Comparison of ENCODE assay signal across 15 cellular contexts in the genomic region with DNA sequence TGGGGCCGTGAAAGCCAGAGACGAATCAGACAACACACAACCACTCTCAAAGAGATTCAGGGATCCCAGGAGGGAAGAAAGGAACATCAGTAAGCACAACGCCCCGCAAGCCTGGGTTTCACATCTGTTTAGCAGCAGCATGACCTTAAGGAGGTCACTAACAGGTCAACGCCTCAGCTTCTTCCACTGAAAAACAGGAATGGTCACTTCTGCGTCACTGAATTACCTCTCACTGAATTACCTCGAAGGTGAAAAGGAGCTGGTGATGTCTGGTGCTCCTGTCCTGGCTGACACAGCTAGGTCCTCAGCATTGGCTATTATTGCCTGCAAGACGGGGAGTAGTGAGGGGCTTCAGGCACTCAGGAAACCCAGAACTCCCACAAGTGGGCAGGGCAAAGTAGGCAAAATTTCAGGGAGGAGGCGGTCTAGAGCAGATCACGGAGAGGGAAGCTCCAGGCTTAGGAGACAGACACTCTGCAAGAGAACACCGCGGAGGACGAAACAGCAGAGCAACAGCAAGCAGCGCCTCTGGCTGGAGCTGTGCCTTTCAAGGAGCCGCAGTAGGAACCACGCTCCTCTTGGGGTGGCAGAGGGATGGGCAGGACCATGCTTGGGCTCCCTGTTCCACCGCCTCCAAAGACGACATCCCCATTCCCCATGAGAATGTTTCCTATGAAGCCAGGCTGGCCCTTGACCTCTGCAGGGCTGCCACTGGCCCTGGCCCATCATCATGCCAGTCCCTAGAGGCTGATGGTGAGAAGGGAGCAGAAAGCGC.
DNase-seq lines count a peak whose midpoint lies in the region; FAIRE-seq and TF ChIP-seq lines count a peak whose summit lies in the region.
"Had no signal": no experiment of that assay in that cellular context is flagged by ENCODE, and none has a peak within 500 bp of the region (broad histone marks: within the 10 kb centered on the region; RNA-seq: fewer than 3 reads in every experiment).

No MANE protein-coding gene starts in this region.

- no peaks in the 10 kb centered on the region for H3K9me3 Mint-ChIP-seq in type B pancreatic cell
- H3K9me3 Mint-ChIP-seq: H9 had no signal

- no peak for TF ChIP-seq CTCF in bronchial epithelial cell (IDR thresholded peaks at IDR 0.05; ENCODE audit: insufficient read depth, low read length, severe bottlenecking)
- no peak for TF ChIP-seq CTCF in type B pancreatic cell (conservative IDR thresholded peaks at IDR 0.05)

- H3K4me3 ChIP-seq in bronchial epithelial cell (ENCODE audit: low read depth, low read length): no peak overlapping the region

- peak; percentile 60 for FAIRE-seq in bronchial epithelial cell (lab: Jason Lieb, UNC)

- peaks cover 7% of the 10 kb centered on the region for H3K27me3 ChIP-seq in bronchial epithelial cell (ENCODE audit: control insufficient read depth, insufficient read depth, low read length)

- H3K4me3 Mint-ChIP-seq in type B pancreatic cell: peak overlapping the region; percentile 45

- H3K27me3 Mint-ChIP-seq in type B pancreatic cell: peaks cover 19% of the 10 kb centered on the region

- H3K36me3 ChIP-seq in bronchial epithelial cell (ENCODE audit: control insufficient read depth, insufficient read depth, low read length): no peaks in the 10 kb centered on the region

- H3K27ac Mint-ChIP-seq in type B pancreatic cell: peak overlapping the region; percentile 39
- H3K27ac Mint-ChIP-seq: H9 had no signal

- H3K36me3 Mint-ChIP-seq in type B pancreatic cell: peaks cover 5% of the 10 kb centered on the region

- no peaks in the 10 kb centered on the region for H3K4me1 Mint-ChIP-seq in type B pancreatic cell (ENCODE audit: unreplicated experiment)

- peak; percentile 36 for DNase-seq in HT-29 (ENCODE audit: low spot score)
- DNase-seq in bronchial epithelial cell (ENCODE audit: low read depth): no peak
- DNase-seq in left kidney (ENCODE audit: low read depth, low spot score): peak; percentile 27
- DNase-seq in type B pancreatic cell (ENCODE audit: extremely low spot score, unreplicated experiment): no peak
- DNase-seq in NCI-H2107 treated with DMSO at 0.1 percent for 48 hours (lab: John Stamatoyannopoulos, UW; ENCODE audit: unreplicated experiment): no peak
- no peak for DNase-seq in HuH-7 (ENCODE audit: low spot score)
- DNase-seq in NCI-H446 (lab: John Stamatoyannopoulos, UW): no peak
- DNase-seq: ACHN, DMS79, H9, NCI-H1105, NCI-H2081, NCI-H510A treated with DMSO at 0.1 percent for 48 hours, NCI-H774, SHP77 treated with DMSO at 0.1 percent for 48 hours had no signal

Comparison
In these comparisons a context has a peak if more than half of its experiments do, and no peak if none do; other contexts are left out.
1. DNase-seq: peak in HT-29 (single experiment) and left kidney (single experiment); none in bronchial epithelial cell (single experiment), type B pancreatic cell (single experiment), NCI-H2107 treated with DMSO at 0.1 percent for 48 hours (single experiment), HuH-7 (single experiment) and NCI-H446 (0 of 2).